8 cellular contexts compared by ENCODE assay signal in genomic region chr14:54329082-54329695, GRCh38.
DNase-seq lines count a peak whose midpoint lies in the region; TF ChIP-seq lines count a peak whose summit lies in the region.

No MANE protein-coding gene starts in this region.

- no peaks in the 10 kb centered on the region for H3K9me3 Mint-ChIP-seq in activated naive CD4-positive, alpha-beta T cell treated with anti-CD3 and anti-CD28 coated beads, Interleukin-2, amount 10 ng/mL, durations not matched to agents 7 days and 5 days
- H3K9me3 Mint-ChIP-seq in endothelial cell (ENCODE audit: unreplicated experiment) (no peaks in the 10 kb centered on the region), mesothelial cell of epicardium (no peaks in the 10 kb centered on the region)

- no peak overlapping the region for H3K4me3 Mint-ChIP-seq in activated naive CD4-positive, alpha-beta T cell treated with anti-CD3 and anti-CD28 coated beads, Interleukin-2, amount 10 ng/mL, durations not matched to agents 7 days and 5 days
- H3K4me3 Mint-ChIP-seq in endothelial cell (ENCODE audit: unreplicated experiment) (peak overlapping the region; percentile 26), mesothelial cell of epicardium (no peak overlapping the region)

- H3K36me3 Mint-ChIP-seq in activated naive CD4-positive, alpha-beta T cell treated with anti-CD3 and anti-CD28 coated beads, Interleukin-2, amount 10 ng/mL, durations not matched to agents 7 days and 5 days, result no peaks in the 10 kb centered on the region
- H3K36me3 Mint-ChIP-seq in endothelial cell (ENCODE audit: low read depth, unreplicated experiment) (no peaks in the 10 kb centered on the region), mesothelial cell of epicardium (no peaks in the 10 kb centered on the region)

- peaks cover 11% of the 10 kb centered on the region for H3K27me3 Mint-ChIP-seq in activated naive CD4-positive, alpha-beta T cell treated with anti-CD3 and anti-CD28 coated beads, Interleukin-2, amount 10 ng/mL, durations not matched to agents 7 days and 5 days
- peaks cover 2% of the 10 kb centered on the region for H3K27me3 Mint-ChIP-seq in endothelial cell (ENCODE audit: unreplicated experiment)
- H3K27me3 Mint-ChIP-seq in mesothelial cell of epicardium (ENCODE audit: low read depth), result no peaks in the 10 kb centered on the region

- H3K27ac Mint-ChIP-seq in activated naive CD4-positive, alpha-beta T cell treated with anti-CD3 and anti-CD28 coated beads, Interleukin-2, amount 10 ng/mL, durations not matched to agents 7 days and 5 days, result no peak overlapping the region
- H3K27ac Mint-ChIP-seq in endothelial cell (ENCODE audit: unreplicated experiment) (no peak overlapping the region), mesothelial cell of epicardium (no peak overlapping the region)

- H3K9me2 ChIP-seq in PC-9 (ENCODE audit: insufficient read depth), result no peaks in the 10 kb centered on the region

- no peak overlapping the region for H3K4me3 ChIP-seq in PC-9

- DNase-seq in activated naive CD4-positive, alpha-beta T cell treated with anti-CD3 and anti-CD28 coated beads, Interleukin-2, amount 10 ng/mL, durations not matched to agents 7 days and 5 days, result peak; percentile 39
- DNase-seq in activated naive CD4-positive, alpha-beta T cell (lab: John Stamatoyannopoulos, UW), result no peak
- DNase-seq in PC-9, result peak; percentile 39 to 47
- peak; percentile 55 for DNase-seq in endothelial cell (ENCODE audit: low spot score)
- peak in 1 of 2 experiments; percentile 54 for DNase-seq in mesothelial cell of epicardium (ENCODE audit: low spot score in 2 of 2, unreplicated experiment in 2 of 2)
- DNase-seq in activated effector memory CD4-positive, alpha-beta T cell treated with anti-CD3 and anti-CD28 coated beads, Interleukin-2, amount 50 U/mL, for 16 hours, result no peak
- DNase-seq in activated naive CD4-positive, alpha-beta T cell treated with anti-CD3 and anti-CD28 coated beads, Interleukin-2, amount 50 U/mL, for 16 hours, result no peak

- H3K79me2 ChIP-seq in PC-9 (ENCODE audit: low read depth), result no peaks in the 10 kb centered on the region

- no peaks in the 10 kb centered on the region for H3K4me1 Mint-ChIP-seq in activated naive CD4-positive, alpha-beta T cell treated with anti-CD3 and anti-CD28 coated beads, Interleukin-2, amount 10 ng/mL, durations not matched to agents 7 days and 5 days
- H3K4me1 Mint-ChIP-seq in endothelial cell (ENCODE audit: unreplicated experiment) (peaks cover 39% of the 10 kb centered on the region), mesothelial cell of epicardium (peaks cover 29% of the 10 kb centered on the region)

- no TSS peak for BruUV-seq in PC-9 (replicated peaks; lab: Mats Ljungman, UMichigan)

- no peaks in the 10 kb centered on the region for H3K27me3 ChIP-seq in PC-9 (ENCODE audit: insufficient read depth, low read depth)

- H3K9me3 ChIP-seq in PC-9 (ENCODE audit: insufficient read depth, low read depth), result no peaks in the 10 kb centered on the region

- H3K4me2 ChIP-seq in PC-9, result no peak overlapping the region

- POLR2A ChIA-PET in PC-9 (lab: Charles Lee; ENCODE audit: unreplicated experiment), result interaction anchor here (0.5 to 0.6 kb wide), 4 partner anchors 84 to 350 kb away, joined by 3 to 6 read pairs (median 6); no protein-coding TSS in a partner anchor

- H3K27ac ChIP-seq in PC-9, result no peak overlapping the region

- H2AFZ ChIP-seq in PC-9, result no peak overlapping the region

- TF ChIP-seq CTCF in PC-9 (conservative IDR thresholded peaks at IDR 0.05) (peak; percentile 49), endothelial cell (IDR thresholded peaks at IDR 0.05; ENCODE audit: unreplicated experiment) (peak; percentile 77), mesothelial cell of epicardium (IDR thresholded peaks at IDR 0.05; ENCODE audit: unreplicated experiment) (peak; percentile 72)

- CTCF ChIA-PET in activated naive CD4-positive, alpha-beta T cell treated with anti-CD3 and anti-CD28 coated beads, Interleukin-2, amount 10 ng/mL, durations not matched to agents 7 days and 5 days (lab: Charles Lee), result interaction anchor here (1.0 to 3.6 kb wide), 7 partner anchors 8 to 1024 kb away, joined by 3 to 14 read pairs (median 4); no protein-coding TSS in a partner anchor
- CTCF ChIA-PET in PC-9 (lab: Charles Lee), result interaction anchor here (0.6 to 1.5 kb wide), 14 partner anchors 9 to 371 kb away, joined by 3 to 30 read pairs (median 4); no protein-coding TSS in a partner anchor

- H4K20me1 ChIP-seq in PC-9 (ENCODE audit: insufficient read depth), result no peaks in the 10 kb centered on the region

- intact Hi-C loops in PC-9 (cut with micrococcal nuclease; ENCODE audit: unreplicated experiment), result loop anchor here (1.0 to 5.0 kb wide), 3 partner anchors 77 to 222 kb away; no protein-coding TSS in a partner anchor

- TF ChIP-seq RAD21 in Ishikawa (IDR thresholded peaks at IDR 0.05; ENCODE audit: low read depth), result peak; percentile 92

- H3K36me3 ChIP-seq in PC-9 (ENCODE audit: low read depth), result no peaks in the 10 kb centered on the region

- no peaks in the 10 kb centered on the region for H3K4me1 ChIP-seq in PC-9 (replicated peaks; ENCODE audit: insufficient read depth)

- TF ChIP-seq EP300 in Ishikawa (IDR thresholded peaks at IDR 0.05; ENCODE audit: borderline replicate concordance), result no peak

- no peaks in the 10 kb centered on the region for H3F3A ChIP-seq in PC-9 (ENCODE audit: insufficient read depth, low read depth)

TF ChIP-seq in Ishikawa, 13 proteins besides CTCF, POLR2A, EP300 and RAD21:
- TF ChIP-seq CEBPB (IDR thresholded peaks at IDR 0.05) (no peak), MAX (IDR thresholded peaks at IDR 0.05) (no peak), TEAD4 (IDR thresholded peaks at IDR 0.05) (no peak), CREB1 (IDR thresholded peaks at IDR 0.05; ENCODE audit: low read depth) (no peak), TCF12 (IDR thresholded peaks at IDR 0.05; ENCODE audit: low read depth) (no peak), NFIC (IDR thresholded peaks at IDR 0.05) (no peak), ZBTB7A (IDR thresholded peaks at IDR 0.05; ENCODE audit: low read depth) (no peak), EGR1 (IDR thresholded peaks at IDR 0.05) (no peak), REST (IDR thresholded peaks at IDR 0.05; ENCODE audit: low read depth) (no peak), FOXM1 (IDR thresholded peaks at IDR 0.05; ENCODE audit: borderline replicate concordance, low read depth) (no peak), YY1 (IDR thresholded peaks at IDR 0.05; ENCODE audit: low read depth) (no peak), TAF1 (IDR thresholded peaks at IDR 0.05; ENCODE audit: low read depth) (no peak), USF1 (IDR thresholded peaks at IDR 0.05) (no peak)

Comparison
In these comparisons a context has a peak if more than half of its experiments do, and no peak if none do; other contexts are left out.
1. DNase-seq: peak in activated naive CD4-positive, alpha-beta T cell treated with anti-CD3 and anti-CD28 coated beads, Interleukin-2, amount 10 ng/mL, durations not matched to agents 7 days and 5 days (single experiment), PC-9 (2 of 2) and endothelial cell (single experiment); none in activated naive CD4-positive, alpha-beta T cell (0 of 4), activated effector memory CD4-positive, alpha-beta T cell treated with anti-CD3 and anti-CD28 coated beads, Interleukin-2, amount 50 U/mL, for 16 hours (single experiment) and activated naive CD4-positive, alpha-beta T cell treated with anti-CD3 and anti-CD28 coated beads, Interleukin-2, amount 50 U/mL, for 16 hours (single experiment).
2. Peak in every context shown above with its lines, with median percentiles within 50 percentile points of each other: CTCF ChIP-seq.